ENCODE assay signal across 20 cellular contexts in genomic region chr9:3468407-3469205, GRCh38. TPM values are rescaled to one million over a fixed set of nuclear protein-coding genes. Genes with fewer than 3 reads are reported as not detected.
DNase-seq lines count a peak whose midpoint lies in the region; ATAC-seq and TF ChIP-seq lines count a peak whose summit lies in the region.
"Had no signal": no experiment of that assay in that cellular context is flagged by ENCODE, and none has a peak within 500 bp of the region (broad histone marks: within the 10 kb centered on the region; RNA-seq: fewer than 3 reads in every experiment).

No MANE protein-coding gene starts in this region.

- H3K9me3 ChIP-seq in uterus, result no peaks in the 10 kb centered on the region
- H3K9me3 ChIP-seq: Caco-2, esophagus muscularis mucosa, heart left ventricle, lower lobe of right lung, psoas muscle had no signal

- no peak for ATAC-seq in WTC11
- no peak for ATAC-seq in stimulated activated memory B cell treated with anti-CD40 and anti-IgM and Interleukin-4, amounts not matched to agents 10 μg/mL and 1 μg/mL and 100 μg/mL, for 72 hours

- H3K27ac Mint-ChIP-seq in WTC11 (peak overlapping the region; percentile 49), mesothelial cell of epicardium (peak overlapping the region; percentile 72)
- no peak overlapping the region for H3K27ac Mint-ChIP-seq in stimulated activated memory B cell treated with anti-CD40 and anti-IgM and Interleukin-4, amounts not matched to agents 10 μg/mL and 1 μg/mL and 100 μg/mL, for 72 hours
- H3K27ac Mint-ChIP-seq: activated T-cell treated with anti-CD3 and anti-CD28 coated beads, Interleukin-2, amount 50 U/mL, for 72 hours; T-helper 1 cell treated with Interleukin-12 subunit alpha and Interleukin-12 subunit beta and Interleukin-4 antibody, amounts not matched to agents 30 μg/mL and 1 μg/mL, for 36 hours had no signal

- H3K4me3 ChIP-seq in uterus, result no peak overlapping the region
- H3K4me3 ChIP-seq: esophagus muscularis mucosa, heart left ventricle, lower lobe of right lung, psoas muscle had no signal

- no peak for TF ChIP-seq CTCF in WTC11 (IDR thresholded peaks at IDR 0.05)
- no peak for TF ChIP-seq CTCF in mesothelial cell of epicardium (IDR thresholded peaks at IDR 0.05; ENCODE audit: unreplicated experiment)
- no peak for TF ChIP-seq CTCF in uterus (IDR thresholded peaks at IDR 0.05)

- H3K4me1 ChIP-seq in uterus, result no peaks in the 10 kb centered on the region
- H3K4me1 ChIP-seq: Caco-2 had no signal

- intact Hi-C loops in uterus (cut with DNase I; ENCODE audit: low total_unique reads), result no loop called here

- CTCF ChIA-PET in WTC11 (lab: Charles Lee), result interaction anchor here (1.0 to 2.0 kb wide), 7 partner anchors 9 to 605 kb away, joined by 4 to 8 read pairs (median 5); no protein-coding TSS in a partner anchor

- no peaks in the 10 kb centered on the region for H3K27me3 Mint-ChIP-seq in WTC11 (ENCODE audit: low read depth)
- H3K27me3 Mint-ChIP-seq in mesothelial cell of epicardium (ENCODE audit: low read depth), result no peaks in the 10 kb centered on the region
- no peaks in the 10 kb centered on the region for H3K27me3 Mint-ChIP-seq in stimulated activated memory B cell treated with anti-CD40 and anti-IgM and Interleukin-4, amounts not matched to agents 10 μg/mL and 1 μg/mL and 100 μg/mL, for 72 hours
- H3K27me3 Mint-ChIP-seq: activated CD8-positive, alpha-beta T cell treated with anti-CD3 and anti-CD28 coated beads for 36 hours; naive thymus-derived CD4-positive, alpha-beta T cell had no signal

- H3K4me1 Mint-ChIP-seq in WTC11, result peaks cover 23% of the 10 kb centered on the region
- peaks cover 29% of the 10 kb centered on the region for H3K4me1 Mint-ChIP-seq in mesothelial cell of epicardium
- peaks cover 6% of the 10 kb centered on the region for H3K4me1 Mint-ChIP-seq in stimulated activated memory B cell treated with anti-CD40 and anti-IgM and Interleukin-4, amounts not matched to agents 10 μg/mL and 1 μg/mL and 100 μg/mL, for 72 hours

- no peak for TF ChIP-seq POLR2A in uterus (IDR thresholded peaks at IDR 0.05)

- no peak overlapping the region for H3K27ac ChIP-seq in uterus
- H3K27ac ChIP-seq: esophagus muscularis mucosa, heart left ventricle, HL-60, lower lobe of right lung, psoas muscle had no signal

- H3K36me3 Mint-ChIP-seq in WTC11 (peaks cover 4% of the 10 kb centered on the region; the same call in 1 of the 2 replicates), mesothelial cell of epicardium (peaks cover 5% of the 10 kb centered on the region)
- H3K36me3 Mint-ChIP-seq in stimulated activated memory B cell treated with anti-CD40 and anti-IgM and Interleukin-4, amounts not matched to agents 10 μg/mL and 1 μg/mL and 100 μg/mL, for 72 hours, result no peaks in the 10 kb centered on the region

- peaks cover 4% of the 10 kb centered on the region for H3K9me3 Mint-ChIP-seq in WTC11
- peaks cover 5% of the 10 kb centered on the region for H3K9me3 Mint-ChIP-seq in mesothelial cell of epicardium
- H3K9me3 Mint-ChIP-seq in stimulated activated memory B cell treated with anti-CD40 and anti-IgM and Interleukin-4, amounts not matched to agents 10 μg/mL and 1 μg/mL and 100 μg/mL, for 72 hours, result no peaks in the 10 kb centered on the region
- H3K9me3 Mint-ChIP-seq: activated CD8-positive, alpha-beta T cell treated with anti-CD3 and anti-CD28 coated beads for 36 hours; activated T-cell treated with anti-CD3 and anti-CD28 coated beads, Interleukin-2, amount 50 U/mL, for 72 hours; naive thymus-derived CD4-positive, alpha-beta T cell; T-helper 1 cell treated with Interleukin-12 subunit alpha and Interleukin-12 subunit beta and Interleukin-4 antibody, amounts not matched to agents 30 μg/mL and 1 μg/mL, for 36 hours had no signal

- no peaks in the 10 kb centered on the region for H3K36me3 ChIP-seq in uterus
- H3K36me3 ChIP-seq: esophagus muscularis mucosa, heart left ventricle, lower lobe of right lung had no signal

- H3K27me3 ChIP-seq in uterus, result no peaks in the 10 kb centered on the region
- H3K27me3 ChIP-seq: esophagus muscularis mucosa, heart left ventricle had no signal

- POLR2A ChIA-PET in WTC11 (lab: Charles Lee), result no interaction called here

- H3K4me3 Mint-ChIP-seq in WTC11, result no peak overlapping the region
- no peak overlapping the region for H3K4me3 Mint-ChIP-seq in mesothelial cell of epicardium
- no peak overlapping the region for H3K4me3 Mint-ChIP-seq in stimulated activated memory B cell treated with anti-CD40 and anti-IgM and Interleukin-4, amounts not matched to agents 10 μg/mL and 1 μg/mL and 100 μg/mL, for 72 hours
- H3K4me3 Mint-ChIP-seq: activated CD8-positive, alpha-beta T cell treated with anti-CD3 and anti-CD28 coated beads for 36 hours; T-helper 1 cell treated with Interleukin-12 subunit alpha and Interleukin-12 subunit beta and Interleukin-4 antibody, amounts not matched to agents 30 μg/mL and 1 μg/mL, for 36 hours had no signal

- in situ Hi-C loops in G401 (cut with HindIII; ENCODE audit: low sequenced_read_pairs), result no loop called here

- DNase-seq in G401 (ENCODE audit: low spot score) (peak; percentile 18), NCI-H1417 (lab: John Stamatoyannopoulos, UW) (peak in 2 of 3 experiments; percentile 14 to 81), WTC11 (ENCODE audit: low spot score) (no peak), mesothelial cell of epicardium (ENCODE audit: low spot score in 2 of 2, unreplicated experiment in 2 of 2) (no peak), uterus (no peak), occipital lobe (lab: John Stamatoyannopoulos, UW) (no peak), GDM1 (lab: John Stamatoyannopoulos, UW) (no peak)
- DNase-seq: activated CD8-positive, alpha-beta T cell treated with anti-CD3 and anti-CD28 coated beads for 36 hours; activated T-cell treated with anti-CD3 and anti-CD28 coated beads, Interleukin-2, amount 50 U/mL, for 72 hours; Caco-2; EL; heart left ventricle; lower lobe of right lung; naive thymus-derived CD4-positive, alpha-beta T cell; psoas muscle; Right ventricle myocardium superior had no signal

TF ChIP-seq in WTC11, 78 proteins besides CTCF, POLR2A, EP300 and RAD21:
- TF ChIP-seq SP1 (CRISPR knock-in tag; conservative IDR thresholded peaks at IDR 0.05), result no peak
- no peak for TF ChIP-seq NR3C1 (CRISPR knock-in tag; conservative IDR thresholded peaks at IDR 0.05; ENCODE audit: low read depth)
- no peak for TF ChIP-seq STAT6 (CRISPR knock-in tag; conservative IDR thresholded peaks at IDR 0.05; ENCODE audit: low read depth)
- TF ChIP-seq NR1H2 (CRISPR knock-in tag; IDR thresholded peaks at IDR 0.05), result no peak
- no peak for TF ChIP-seq ZNF138 (CRISPR knock-in tag; conservative IDR thresholded peaks at IDR 0.05)
- TF ChIP-seq IRF2 (CRISPR knock-in tag; IDR thresholded peaks at IDR 0.05; ENCODE audit: borderline replicate concordance, low read depth), result no peak
- no peak for TF ChIP-seq GRHL2 (CRISPR knock-in tag; IDR thresholded peaks at IDR 0.05; ENCODE audit: insufficient replicate concordance, severe bottlenecking)
TF ChIP-seq in WTC11: peak in this region for 0.

RNA-seq across cellular contexts. Expression of gene RFX3, which starts 57.2 kb away (rescaled TPM):
- total RNA-seq in G401 (2014; rRNA removed; shearing (Covaris generic)), result 12.6 and 19.1 TPM in 2 replicates
- 13.3 to 17.5 TPM (median 13.7 TPM) in 3 replicates for total RNA-seq in WTC11 (2021)
- 35.6 to 42.5 TPM (median 38.8 TPM) in 3 replicates for total RNA-seq in mesothelial cell of epicardium
- 10 to 100 TPM in 3 of 4 donors, 1 to 10 TPM in 1; 8.5 to 43.3 (median 21.9) TPM for total RNA-seq in uterus
- total RNA-seq in occipital lobe, result 71.4 TPM

Comparison
In these comparisons a context has a peak if more than half of its experiments do, and no peak if none do; other contexts are left out.
1. DNase-seq: peak in G401 (single experiment) and NCI-H1417 (2 of 3); none in WTC11 (single experiment), mesothelial cell of epicardium (0 of 2), uterus (0 of 2), occipital lobe (single experiment) and GDM1 (single experiment).